In genomic region chr6:161641175-161641574, GRCh38 we compare ENCODE assay signal across 1 cellular context.
TF ChIP-seq lines count a peak whose summit lies in the region.

No MANE protein-coding gene starts in this region.

TF ChIP-seq in A549, 52 proteins besides CTCF, POLR2A, EP300 and RAD21 (continued from another document):
- TF ChIP-seq, protein P1, sequence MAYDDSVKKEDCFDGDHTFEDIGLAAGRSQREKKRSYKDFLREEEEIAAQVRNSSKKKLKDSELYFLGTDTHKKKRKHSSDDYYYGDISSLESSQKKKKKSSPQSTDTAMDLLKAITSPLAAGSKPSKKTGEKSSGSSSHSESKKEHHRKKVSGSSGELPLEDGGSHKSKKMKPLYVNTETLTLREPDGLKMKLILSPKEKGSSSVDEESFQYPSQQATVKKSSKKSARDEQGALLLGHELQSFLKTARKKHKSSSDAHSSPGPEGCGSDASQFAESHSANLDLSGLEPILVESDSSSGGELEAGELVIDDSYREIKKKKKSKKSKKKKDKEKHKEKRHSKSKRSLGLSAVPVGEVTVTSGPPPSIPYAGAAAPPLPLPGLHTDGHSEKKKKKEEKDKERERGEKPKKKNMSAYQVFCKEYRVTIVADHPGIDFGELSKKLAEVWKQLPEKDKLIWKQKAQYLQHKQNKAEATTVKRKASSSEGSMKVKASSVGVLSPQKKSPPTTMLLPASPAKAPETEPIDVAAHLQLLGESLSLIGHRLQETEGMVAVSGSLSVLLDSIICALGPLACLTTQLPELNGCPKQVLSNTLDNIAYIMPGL (CRISPR knock-in tag; IDR thresholded peaks at IDR 0.05; ENCODE audit: borderline replicate concordance): no peak
- no peak for TF ChIP-seq USF2 (IDR thresholded peaks at IDR 0.05)
